ENCODE assay signal across 7 cellular contexts in the genomic region with DNA sequence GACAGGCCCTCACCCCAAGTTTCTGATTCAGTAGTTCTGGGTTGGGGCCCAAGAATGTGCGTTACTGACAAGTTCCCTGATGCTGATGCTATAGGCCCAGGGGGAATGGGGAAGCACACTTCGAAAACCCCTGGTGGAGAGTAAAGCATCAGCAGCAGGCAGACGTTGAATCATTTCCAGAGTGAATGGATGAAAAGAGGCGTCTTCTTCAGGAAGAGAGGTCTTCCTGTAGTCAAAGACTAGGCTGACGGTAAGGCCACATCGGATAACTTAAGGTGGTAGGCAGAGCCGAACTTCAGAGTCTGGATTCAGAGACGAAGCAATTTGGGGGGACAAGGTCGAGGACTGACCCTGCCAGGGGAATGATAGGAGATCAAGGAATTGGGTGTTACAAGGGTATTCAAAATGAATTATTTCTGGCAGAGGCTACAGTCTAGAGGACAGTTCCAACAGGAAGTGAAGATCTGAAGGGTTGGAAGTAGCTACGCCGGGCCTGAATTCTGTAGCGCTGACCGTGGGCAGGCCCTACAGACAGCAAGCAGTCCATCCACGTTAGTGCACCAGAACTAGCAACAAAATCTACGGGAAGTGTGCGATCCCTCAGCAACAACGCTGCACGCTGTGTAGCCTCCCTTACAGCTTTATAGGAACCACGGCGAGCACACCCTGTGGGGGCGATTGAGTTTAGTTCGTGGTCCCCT. TPM values are rescaled to one million over a fixed set of nuclear protein-coding genes. Genes with fewer than 3 reads are reported as not detected.
DNase-seq lines count a peak whose midpoint lies in the region; ATAC-seq, FAIRE-seq and TF ChIP-seq lines count a peak whose summit lies in the region.

No MANE protein-coding gene starts in this region.

- DNase-seq in GM12892 (ENCODE audit: insufficient read length): no peak
- peak; percentile 69 for DNase-seq in OCI-LY7 (ENCODE audit: low spot score)
- DNase-seq in right atrium auricular region (ENCODE audit: low spot score): no peak
- no peak for DNase-seq in gastrocnemius medialis
- no peak for DNase-seq in HPDE6-E6E7 (ENCODE audit: extremely low spot score)

- H3K9me2 ChIP-seq in OCI-LY7 (ENCODE audit: insufficient read depth, low read length): no peaks in the 10 kb centered on the region

- intact Hi-C loops in OCI-LY7 (cut with micrococcal nuclease; ENCODE audit: unreplicated experiment) (no loop called here), gastrocnemius medialis (cut with DNase I; ENCODE audit: low total_unique reads) (loop anchor here (2.0 kb wide), 1 partner anchor 60 kb away; a partner anchor contains a TSS)

- H3K9me3 ChIP-seq in OCI-LY7 (ENCODE audit: low read length): no peaks in the 10 kb centered on the region
- no peaks in the 10 kb centered on the region for H3K9me3 ChIP-seq in right atrium auricular region
- H3K9me3 ChIP-seq in gastrocnemius medialis: no peaks in the 10 kb centered on the region

- peak overlapping the region; percentile 98 for H3K4me3 Mint-ChIP-seq in activated naive CD4-positive, alpha-beta T cell treated with anti-CD3 and anti-CD28 coated beads, Interleukin-2, amount 50 U/mL, for 24 hours

- H3K36me3 Mint-ChIP-seq in activated naive CD4-positive, alpha-beta T cell treated with anti-CD3 and anti-CD28 coated beads, Interleukin-2, amount 50 U/mL, for 24 hours: peaks cover 7% of the 10 kb centered on the region

- POLR2A ChIA-PET in OCI-LY7 (lab: Charles Lee): interaction anchor here (0.6 to 1.7 kb wide), 11 partner anchors 18 to 779 kb away, joined by 3 to 12 read pairs (median 3); a partner anchor contains a TSS

- H3K79me2 ChIP-seq in OCI-LY7 (ENCODE audit: insufficient read depth, low read depth, low read length): peaks cover 33% of the 10 kb centered on the region; the same call in 1 of the 2 replicates

- CTCF ChIA-PET in OCI-LY7 (lab: Charles Lee; ENCODE audit: unreplicated experiment): interaction anchor here (0.6 to 0.8 kb wide), 4 partner anchors 12 to 105 kb away, joined by 3 to 4 read pairs (median 3); no protein-coding TSS in a partner anchor

- FAIRE-seq in GM12892 (lab: Jason Lieb, UNC): peak; percentile 99

- TF ChIP-seq POLR2A in GM12892 (IDR thresholded peaks at IDR 0.05; ENCODE audit: low read depth, low read length) (no peak; the same call in 1 of the 2 replicates), gastrocnemius medialis (IDR thresholded peaks at IDR 0.05) (no peak)

- peak overlapping the region; percentile 90 for H3K4me2 ChIP-seq in OCI-LY7 (ENCODE audit: low read length)

- H3K36me3 ChIP-seq in OCI-LY7 (ENCODE audit: insufficient read depth, low read length) (peaks cover 37% of the 10 kb centered on the region), right atrium auricular region (peaks cover 7% of the 10 kb centered on the region), gastrocnemius medialis (peaks cover 0 to 13% of the 10 kb centered on the region in 2 donors)

- H3K4me1 ChIP-seq in OCI-LY7 (ENCODE audit: insufficient read depth, low read length, poor library complexity, severe bottlenecking) (peaks cover 19% of the 10 kb centered on the region), right atrium auricular region (peaks cover 0 to 24% of the 10 kb centered on the region in 2 donors), gastrocnemius medialis (peaks cover 24 to 28% of the 10 kb centered on the region in 2 donors)

- ATAC-seq in HG02610 (IDR thresholded peaks at IDR 0.05; ENCODE audit: unreplicated experiment) (peak; percentile 33), gastrocnemius medialis (peak in 1 of 2 donors; percentile 7)

- peak overlapping the region; percentile 50 for H3K27ac ChIP-seq in OCI-LY7 (ENCODE audit: low read depth, low read length, poor library complexity, severe bottlenecking)
- H3K27ac ChIP-seq in right atrium auricular region: peak overlapping the region; percentile 76 to 85
- H3K27ac ChIP-seq in gastrocnemius medialis: peak overlapping the region; percentile 79 to 96 (median 85)

- H3K4me3 ChIP-seq in OCI-LY7 (ENCODE audit: low read depth, low read length, poor library complexity, severe bottlenecking): peak overlapping the region; percentile 88
- peak overlapping the region; percentile 70 to 81 for H3K4me3 ChIP-seq in right atrium auricular region
- H3K4me3 ChIP-seq in gastrocnemius medialis: peak overlapping the region; percentile 66 to 88 (median 81)

- H3K4me1 Mint-ChIP-seq in activated naive CD4-positive, alpha-beta T cell treated with anti-CD3 and anti-CD28 coated beads, Interleukin-2, amount 50 U/mL, for 24 hours: peaks cover 31% of the 10 kb centered on the region

- H3K27ac Mint-ChIP-seq in activated naive CD4-positive, alpha-beta T cell treated with anti-CD3 and anti-CD28 coated beads, Interleukin-2, amount 50 U/mL, for 24 hours: peak overlapping the region; percentile 100

- in situ Hi-C loops in gastrocnemius medialis (cut with MboI; ENCODE audit: low sequenced_read_pairs in 4 of 4): no loop called here

- no peaks in the 10 kb centered on the region for H3K27me3 Mint-ChIP-seq in activated naive CD4-positive, alpha-beta T cell treated with anti-CD3 and anti-CD28 coated beads, Interleukin-2, amount 50 U/mL, for 24 hours

- H3K9me3 Mint-ChIP-seq in activated naive CD4-positive, alpha-beta T cell treated with anti-CD3 and anti-CD28 coated beads, Interleukin-2, amount 50 U/mL, for 24 hours: no peaks in the 10 kb centered on the region

- TF ChIP-seq CTCF in OCI-LY7 (conservative IDR thresholded peaks at IDR 0.05; ENCODE audit: low read length) (peak; percentile 65), right atrium auricular region (IDR thresholded peaks at IDR 0.05) (no peak), gastrocnemius medialis (IDR thresholded peaks at IDR 0.05 in 4 of 5, conservative IDR thresholded peaks at IDR 0.05 in 1 of 5) (peak in 1 of 5 experiments; percentile 10)

- TSS peak; percentile 81 for BruUV-seq in OCI-LY7 (replicated peaks; lab: Mats Ljungman, UMichigan)

- H3K27me3 ChIP-seq in right atrium auricular region (no peaks in the 10 kb centered on the region), gastrocnemius medialis (no peaks in the 10 kb centered on the region)

- H2AFZ ChIP-seq in OCI-LY7 (ENCODE audit: low read length): peak overlapping the region; percentile 48

- H4K20me1 ChIP-seq in OCI-LY7 (ENCODE audit: insufficient read depth, low read length): no peaks in the 10 kb centered on the region

RNA-seq across cellular contexts. Expression of a gene that starts 0.9 kb away (rescaled TPM):
- 22.1 TPM for polyA plus RNA-seq in GM12892 (2012; ENCODE audit: missing spikeins)
- 47.7 and 49.7 TPM in 2 replicates for total RNA-seq in OCI-LY7 (2014; rRNA removed; shearing (Covaris generic))
- total RNA-seq in OCI-LY7 (2022) (48.1 and 60.6 TPM in 2 replicates), right atrium auricular region (10 to 100 TPM in 1 of 2 donors, 1 to 10 TPM in 1; 8.7 to 11.9 TPM), gastrocnemius medialis (10 to 100 TPM in 3 of 4 donors, 1 to 10 TPM in 1; 7.4 to 36.4 (median 16.1) TPM)

RNA-seq across cellular contexts. Expression of a gene that starts 21.1 kb away (rescaled TPM):
- polyA plus RNA-seq in GM12892 (2012; ENCODE audit: missing spikeins): 4,000 TPM
- total RNA-seq in OCI-LY7 (2014; rRNA removed; shearing (Covaris generic)): 1,395 and 1,541 TPM in 2 replicates
- total RNA-seq in OCI-LY7 (2022): 1,648 and 1,680 TPM in 2 replicates
- total RNA-seq in right atrium auricular region: 1,000 to 10,000 TPM in 1 of 2 donors, 100 to 1,000 TPM in 1; 812 to 1,966 TPM
- 1,000 to 10,000 TPM; 1,700 to 2,567 (median 1,849) TPM for total RNA-seq in gastrocnemius medialis

RNA-seq across cellular contexts. Expression of a gene that starts 21.5 kb away (rescaled TPM):
- 55.2 TPM for polyA plus RNA-seq in GM12892 (2012; ENCODE audit: missing spikeins)
- total RNA-seq in OCI-LY7 (2014; rRNA removed; shearing (Covaris generic)): 49.3 and 64.3 TPM in 2 replicates
- total RNA-seq in OCI-LY7 (2022) (58.0 and 58.5 TPM in 2 replicates), right atrium auricular region (10 to 100 TPM; 26.1 to 37.2 TPM), gastrocnemius medialis (10 to 100 TPM; 43.0 to 82.8 (median 66.9) TPM)

RNA-seq across cellular contexts. Expression of a gene that starts 25.5 kb away (rescaled TPM):
- not detected for polyA plus RNA-seq in GM12892 (2012; ENCODE audit: missing spikeins)
- not detected in 2 replicates for total RNA-seq in OCI-LY7 (2014; rRNA removed; shearing (Covaris generic))
- total RNA-seq in OCI-LY7 (2022): not detected in 2 replicates
- total RNA-seq in right atrium auricular region: not detected
- not detected for total RNA-seq in gastrocnemius medialis

RNA-seq across cellular contexts. Expression of a gene that starts 33.6 kb away (rescaled TPM):
- 32.5 TPM for polyA plus RNA-seq in GM12892 (2012; ENCODE audit: missing spikeins)
- 14.5 and 14.8 TPM in 2 replicates for total RNA-seq in OCI-LY7 (2014; rRNA removed; shearing (Covaris generic))
- 16.6 and 20.5 TPM in 2 replicates for total RNA-seq in OCI-LY7 (2022)
- total RNA-seq in right atrium auricular region: 10 to 100 TPM in 1 of 2 donors, 1 to 10 TPM in 1; 8.2 to 11.1 TPM
- total RNA-seq in gastrocnemius medialis: 10 to 100 TPM; 29.7 to 72.9 (median 56.4) TPM
